ENCODE assay signal across 15 cellular contexts in the genomic region with DNA sequence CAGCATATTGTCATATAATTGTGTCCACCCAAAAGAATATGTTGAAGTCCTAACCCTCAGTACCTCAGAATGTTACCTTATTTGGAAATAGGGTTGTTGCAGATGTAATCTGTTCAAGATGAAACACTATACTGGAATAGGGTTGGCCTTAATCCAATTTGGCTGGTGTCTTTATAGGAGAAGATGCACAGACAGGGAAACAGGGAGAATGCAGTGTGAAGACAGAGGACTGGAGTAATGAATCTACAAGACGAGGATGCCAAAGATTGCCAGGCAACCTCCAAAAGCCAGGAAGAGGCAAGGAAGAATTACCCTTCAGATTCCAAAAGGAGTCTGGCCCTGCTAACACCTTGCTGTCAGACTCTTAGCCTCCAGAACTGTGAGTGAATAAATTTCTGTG.
"Had no signal": no experiment of that assay in that cellular context is flagged by ENCODE, and none has a peak within 500 bp of the region (broad histone marks: within the 10 kb centered on the region; RNA-seq: fewer than 3 reads in every experiment).

No MANE protein-coding gene starts in this region.

- DNase-seq: effector memory CD8-positive, alpha-beta T cell; gastrocnemius medialis; glutamatergic neuron; islet precursor cell; mammary epithelial cell; natural killer cell; right cardiac atrium; stimulated activated CD4-positive, alpha-beta T cell treated with anti-CD3 and anti-CD28 coated beads, Interleukin-4, amount 100 ng/mL, for 1 hour; stimulated activated CD8-positive, alpha-beta memory T cell treated with anti-CD3 and anti-CD28 coated beads, Interleukin-4, amount 100 ng/mL, for 48 hours; tibial artery; upper lobe of left lung; uterus had no signal

- H3K4me3 ChIP-seq: esophagus muscularis mucosa, gastrocnemius medialis, smooth muscle cell, tibial artery, upper lobe of left lung, uterus had no signal

- H3K27me3 ChIP-seq: esophagus muscularis mucosa, gastrocnemius medialis, tibial artery, upper lobe of left lung, uterus had no signal

- H3K27ac ChIP-seq: epithelial cell of prostate, esophagus muscularis mucosa, gastrocnemius medialis, tibial artery, upper lobe of left lung, uterus had no signal

- H3K36me3 ChIP-seq: esophagus muscularis mucosa, gastrocnemius medialis, tibial artery, upper lobe of left lung, uterus had no signal

- H3K4me1 ChIP-seq: esophagus muscularis mucosa, gastrocnemius medialis, tibial artery, upper lobe of left lung, uterus had no signal
